ENCODE assay signal across 10 cellular contexts in genomic region chr2:56444339-56444738, GRCh38.
DNase-seq lines count a peak whose midpoint lies in the region; ATAC-seq lines count a peak whose summit lies in the region.
"Had no signal": no experiment of that assay in that cellular context is flagged by ENCODE, and none has a peak within 500 bp of the region (broad histone marks: within the 10 kb centered on the region; RNA-seq: fewer than 3 reads in every experiment).

No MANE protein-coding gene starts in this region.

- ATAC-seq in activated CD4-positive, alpha-beta T cell treated with anti-CD3 and anti-CD28 coated beads for 36 hours: no peak
- no peak for ATAC-seq in HG02852 (IDR thresholded peaks at IDR 0.05; ENCODE audit: unreplicated experiment)

- no peaks in the 10 kb centered on the region for H3K27me3 Mint-ChIP-seq in activated CD4-positive, alpha-beta T cell treated with anti-CD3 and anti-CD28 coated beads for 36 hours

- H3K4me1 Mint-ChIP-seq in activated CD4-positive, alpha-beta T cell treated with anti-CD3 and anti-CD28 coated beads for 36 hours: no peaks in the 10 kb centered on the region

- H3K9me3 Mint-ChIP-seq in activated CD4-positive, alpha-beta T cell treated with anti-CD3 and anti-CD28 coated beads for 36 hours (ENCODE audit: low read depth): peaks cover 1% of the 10 kb centered on the region

- CTCF ChIA-PET in activated CD4-positive, alpha-beta T cell treated with anti-CD3 and anti-CD28 coated beads for 36 hours (lab: Charles Lee): no interaction called here

- POLR2A ChIA-PET in activated CD4-positive, alpha-beta T cell treated with anti-CD3 and anti-CD28 coated beads for 36 hours (lab: Charles Lee): interaction anchor here (0.6 kb wide), 2 partner anchors 38 to 435 kb away, joined by 3 to 4 read pairs; no protein-coding TSS in a partner anchor

- intact Hi-C loops in activated CD4-positive, alpha-beta T cell treated with anti-CD3 and anti-CD28 coated beads for 36 hours (cut with DNase I, micrococcal nuclease): no loop called here

- no peak overlapping the region for H3K4me3 Mint-ChIP-seq in activated CD4-positive, alpha-beta T cell treated with anti-CD3 and anti-CD28 coated beads for 36 hours

- DNase-seq in EL (peak; percentile 19), NCI-H1105 treated with DMSO at 0.1 percent for 48 hours (lab: John Stamatoyannopoulos, UW) (peak; percentile 78), SHP77 treated with DMSO at 0.1 percent for 48 hours (lab: John Stamatoyannopoulos, UW) (peak; percentile 42), myocyte (ENCODE audit: low read depth) (peak; percentile 73), GM19240 (ENCODE audit: insufficient read length, low spot score) (no peak)
- DNase-seq in activated CD4-positive, alpha-beta T cell treated with anti-CD3 and anti-CD28 coated beads for 36 hours: no peak
- DNase-seq: activated CD4-positive, alpha-beta T cell treated with anti-CD3 and anti-CD28 coated beads for 1 hour; activated effector memory CD4-positive, alpha-beta T cell treated with Interleukin-2 at 50 U/mL for 16 hours; cortex of kidney had no signal

- no peak overlapping the region for H3K27ac Mint-ChIP-seq in activated CD4-positive, alpha-beta T cell treated with anti-CD3 and anti-CD28 coated beads for 36 hours

- no peaks in the 10 kb centered on the region for H3K36me3 Mint-ChIP-seq in activated CD4-positive, alpha-beta T cell treated with anti-CD3 and anti-CD28 coated beads for 36 hours (ENCODE audit: low read depth)

Comparison
In these comparisons a context has a peak if more than half of its experiments do, and no peak if none do; other contexts are left out.
1. DNase-seq: peak in EL (single experiment), NCI-H1105 treated with DMSO at 0.1 percent for 48 hours (single experiment), SHP77 treated with DMSO at 0.1 percent for 48 hours (single experiment) and myocyte (single experiment); none in GM19240 (single experiment) and activated CD4-positive, alpha-beta T cell treated with anti-CD3 and anti-CD28 coated beads for 36 hours (single experiment).